ENCODE assay signal across 8 cellular contexts in the genomic region with DNA sequence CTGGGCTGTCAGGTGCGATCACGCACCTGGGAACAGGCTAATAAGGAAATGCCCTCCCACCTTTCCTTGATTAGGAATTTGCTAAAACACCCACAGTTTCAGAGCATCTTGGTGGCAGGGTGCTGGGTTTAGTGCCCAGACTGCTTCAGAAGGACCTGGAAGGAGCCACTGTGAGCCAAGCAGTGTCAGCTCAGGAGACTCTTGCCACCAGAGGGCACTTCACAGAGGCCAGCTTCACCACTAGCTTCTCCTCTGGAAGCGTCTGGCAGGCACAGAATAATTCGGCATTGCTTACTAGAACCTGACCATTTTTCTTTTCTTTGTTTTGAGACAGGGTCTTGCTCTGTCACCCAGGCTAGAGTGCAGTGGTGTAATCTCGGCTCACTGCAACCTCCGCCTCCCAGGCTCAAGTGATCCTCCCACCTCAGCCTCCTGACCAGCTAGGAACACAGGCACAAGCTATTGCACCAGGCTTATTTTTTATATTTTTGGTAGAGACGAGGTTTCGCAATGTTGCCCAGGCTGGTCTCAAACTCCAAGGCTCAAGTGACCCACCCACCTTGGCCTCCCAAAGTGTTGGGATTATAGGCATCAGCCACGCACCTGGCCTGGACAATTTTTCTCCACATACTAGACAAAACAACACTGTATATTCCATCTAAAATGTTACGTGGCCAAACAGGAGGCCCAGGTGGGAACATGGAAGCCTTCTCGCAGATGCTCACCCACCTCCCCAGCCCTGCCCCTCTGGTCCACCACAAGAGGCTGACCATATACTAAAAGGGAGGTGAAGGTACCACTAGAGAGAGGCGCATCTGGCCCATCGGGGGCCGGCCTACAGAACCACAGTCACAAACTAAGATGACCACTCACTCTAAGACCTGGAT. TPM values are rescaled to one million over a fixed set of nuclear protein-coding genes. Genes with fewer than 3 reads are reported as not detected.
DNase-seq lines count a peak whose midpoint lies in the region; ATAC-seq and TF ChIP-seq lines count a peak whose summit lies in the region.

No MANE protein-coding gene starts in this region.

- 88 to 91% methylated on average over 14 of the region's 14 CpGs for WGBS in testis, 2 donors
- WGBS in suprapubic skin, result 89% methylated on average over 14 of the region's 14 CpGs

- TF ChIP-seq CTCF in WI38 (IDR thresholded peaks at IDR 0.05; ENCODE audit: low read depth, low read length) (peak; percentile 29; the same call in 1 of the 2 replicates), testis (IDR thresholded peaks at IDR 0.05) (peak in 2 of 3 experiments; percentile 25 to 35), suprapubic skin (IDR thresholded peaks at IDR 0.05) (peak in 1 of 2 donors; percentile 46)

- H3K9me3 ChIP-seq in testis (no peaks in the 10 kb centered on the region), suprapubic skin (no peaks in the 10 kb centered on the region)

- peak; percentile 33 to 46 for DNase-seq in activated T-cell treated with anti-CD3 and anti-CD28 coated beads, Interleukin-2, amount 50 U/mL, for 48 hours
- DNase-seq in activated T-cell treated with anti-CD3 and anti-CD28 coated beads for 4 hours, result no peak
- DNase-seq in head of caudate nucleus, result peak in 24 of 42 donors; percentile 38 to 77 (median 58)
- peak; percentile 78 for DNase-seq in testis
- no peak for DNase-seq in suprapubic skin (ENCODE audit: low spot score in 2 of 2)

- no peaks in the 10 kb centered on the region for H3K27me3 ChIP-seq in testis
- no peaks in the 10 kb centered on the region for H3K27me3 ChIP-seq in suprapubic skin

- peaks cover 6% of the 10 kb centered on the region for H3K4me1 ChIP-seq in testis
- H3K4me1 ChIP-seq in suprapubic skin, result peaks cover 7% of the 10 kb centered on the region

- no peak overlapping the region for H3K4me3 ChIP-seq in WI38 (ENCODE audit: low read depth, low read length)
- H3K4me3 ChIP-seq in testis, result no peak overlapping the region
- H3K4me3 ChIP-seq in suprapubic skin, result no peak overlapping the region

- intact Hi-C loops in head of caudate nucleus (cut with DNase I), result no loop called here
- intact Hi-C loops in testis (cut with DNase I; ENCODE audit: low total_unique reads), result no loop called here

- ATAC-seq in HG02678 (IDR thresholded peaks at IDR 0.05; ENCODE audit: unreplicated experiment) (no peak), GM18909 (IDR thresholded peaks at IDR 0.05; ENCODE audit: poor library complexity, unreplicated experiment) (no peak)

- H3K27ac ChIP-seq in testis (no peak overlapping the region), suprapubic skin (no peak overlapping the region)

- TF ChIP-seq POLR2A in testis (IDR thresholded peaks at IDR 0.05) (no peak), suprapubic skin (IDR thresholded peaks at IDR 0.05) (no peak)

- H3K36me3 ChIP-seq in testis (ENCODE audit: low read depth, missing control alignments), result no peaks in the 10 kb centered on the region
- H3K36me3 ChIP-seq in suprapubic skin, result peaks cover 100% of the 10 kb centered on the region

- TF ChIP-seq EP300 in suprapubic skin (IDR thresholded peaks at IDR 0.05), result no peak

RNA-seq across cellular contexts. Expression of a gene that starts 14.1 kb away (rescaled TPM):
- total RNA-seq in testis (10 to 100 TPM; 17.4 to 25.4 TPM), suprapubic skin (10 to 100 TPM; 23.4 to 30.8 (median 27.1) TPM)
- 15.0 TPM for polyA plus RNA-seq in testis (ENCODE audit: insufficient read depth, low read depth, low replicate concordance)

RNA-seq across cellular contexts. Expression of a gene that starts 14.2 kb away (rescaled TPM):
- total RNA-seq in testis, result 10 to 100 TPM; 33.8 to 73.0 TPM
- polyA plus RNA-seq in testis (ENCODE audit: insufficient read depth, low read depth, low replicate concordance), result 106 TPM
- 1 to 10 TPM; 3.3 to 8.0 (median 4.6) TPM for total RNA-seq in suprapubic skin

Comparison
In these comparisons a context has a peak if more than half of its experiments do, and no peak if none do; other contexts are left out.
1. DNase-seq: peak in activated T-cell treated with anti-CD3 and anti-CD28 coated beads, Interleukin-2, amount 50 U/mL, for 48 hours (2 of 2), head of caudate nucleus (24 of 42) and testis (single experiment); none in activated T-cell treated with anti-CD3 and anti-CD28 coated beads for 4 hours (single experiment) and suprapubic skin (0 of 2).